Comparison of ENCODE assay signal across 8 cellular contexts in genomic region chr12:104285740-104286537, GRCh38. TPM values are rescaled to one million over a fixed set of nuclear protein-coding genes. Genes with fewer than 3 reads are reported as not detected.
DNase-seq lines count a peak whose midpoint lies in the region; ATAC-seq and TF ChIP-seq lines count a peak whose summit lies in the region.

No MANE protein-coding gene starts in this region.

- H3F3A ChIP-seq in PC-9 (ENCODE audit: insufficient read depth, low read depth), result peaks cover 94% of the 10 kb centered on the region

- H2BK12ac ChIP-seq in neuronal stem cell (ENCODE audit: low read length), result peak overlapping the region; percentile 65

- H3K9me3 ChIP-seq in PC-9 (ENCODE audit: insufficient read depth, low read depth), result no peaks in the 10 kb centered on the region
- H3K9me3 ChIP-seq in effector memory CD4-positive, alpha-beta T cell (ENCODE audit: control insufficient read depth, low read length), result no peaks in the 10 kb centered on the region
- no peaks in the 10 kb centered on the region for H3K9me3 ChIP-seq in neuronal stem cell (replicated peaks in 1 of 2; ENCODE audit: control insufficient read depth in 2 of 2, insufficient read depth in 1 of 2, low read depth in 1 of 2, low read length in 2 of 2)

- H3K4me1 Mint-ChIP-seq in activated CD4-positive, alpha-beta T cell treated with anti-CD3 and anti-CD28 coated beads for 36 hours, result peaks cover 14% of the 10 kb centered on the region

- no peak overlapping the region for H2AK5ac ChIP-seq in neuronal stem cell (ENCODE audit: low read depth, low read length)

- POLR2A ChIA-PET in activated CD4-positive, alpha-beta T cell treated with anti-CD3 and anti-CD28 coated beads for 36 hours (lab: Charles Lee), result interaction anchor here (0.6 to 3.3 kb wide), 6 partner anchors 16 to 947 kb away, joined by 3 to 12 read pairs (median 8); partner anchors contain the start of genes EID3 and NFYB
- POLR2A ChIA-PET in PC-9 (lab: Charles Lee; ENCODE audit: unreplicated experiment), result interaction anchor here (0.5 to 2.9 kb wide), 11 partner anchors 9 to 1966 kb away, joined by 3 to 94 read pairs (median 5); no protein-coding TSS in a partner anchor

- H3K4me3 ChIP-seq in PC-9 (peak overlapping the region; percentile 96; the same call in 1 of the 2 replicates), neuronal stem cell (ENCODE audit: low read length in 2 of 2) (peak overlapping the region in 1 of 2 donors; percentile 79)
- no peak overlapping the region for H3K4me3 ChIP-seq in effector memory CD4-positive, alpha-beta T cell (ENCODE audit: insufficient read depth, low read depth, low read length, poor library complexity, severe bottlenecking)

- DNase-seq in activated CD4-positive, alpha-beta T cell treated with anti-CD3 and anti-CD28 coated beads for 36 hours, result peak; percentile 34
- DNase-seq in activated CD4-positive, alpha-beta T cell treated with anti-CD3 and anti-CD28 coated beads for 4 hours, result no peak
- DNase-seq in PC-9, result peak in 1 of 2 experiments; percentile 99
- DNase-seq in effector memory CD4-positive, alpha-beta T cell, result no peak
- no peak for DNase-seq in neuronal stem cell (ENCODE audit: low spot score)
- DNase-seq in iPS-NIHi11 (ENCODE audit: low spot score), result no peak
- DNase-seq in activated gamma-delta T cell (lab: John Stamatoyannopoulos, UW), result no peak

- no peak overlapping the region for H4K8ac ChIP-seq in neuronal stem cell (ENCODE audit: low read depth, low read length)

- H2BK5ac ChIP-seq in neuronal stem cell (ENCODE audit: low read length), result no peak overlapping the region

- H3K4me1 ChIP-seq in PC-9 (replicated peaks; ENCODE audit: insufficient read depth) (peaks cover 52% of the 10 kb centered on the region), neuronal stem cell (ENCODE audit: control insufficient read depth in 2 of 2, insufficient read depth in 1 of 2, low read depth in 1 of 2, low read length in 2 of 2) (peaks cover 8 to 9% of the 10 kb centered on the region in 2 donors)
- H3K4me1 ChIP-seq in effector memory CD4-positive, alpha-beta T cell (ENCODE audit: control insufficient read depth, insufficient read depth, low read length, poor library complexity, severe bottlenecking), result peaks cover 13% of the 10 kb centered on the region

- H2AFZ ChIP-seq in PC-9 (no peak overlapping the region), neuronal stem cell (ENCODE audit: low read length) (peak overlapping the region; percentile 89)

- peaks cover 83% of the 10 kb centered on the region for H3K79me2 ChIP-seq in PC-9 (ENCODE audit: low read depth)

- peak; percentile 9 for ATAC-seq in activated CD4-positive, alpha-beta T cell treated with anti-CD3 and anti-CD28 coated beads for 36 hours
- ATAC-seq in HG03565 (IDR thresholded peaks at IDR 0.05; ENCODE audit: unreplicated experiment), result no peak

- peak overlapping the region; percentile 61 for H3K9ac ChIP-seq in neuronal stem cell (ENCODE audit: low read depth, low read length, poor library complexity)

- no peak for TF ChIP-seq CTCF in PC-9 (conservative IDR thresholded peaks at IDR 0.05)

- H3K23ac ChIP-seq in neuronal stem cell (ENCODE audit: low read depth, low read length, poor library complexity), result no peak overlapping the region

- peaks cover 5% of the 10 kb centered on the region for H3K27me3 Mint-ChIP-seq in activated CD4-positive, alpha-beta T cell treated with anti-CD3 and anti-CD28 coated beads for 36 hours

- WGBS in neuronal stem cell (ENCODE audit: extremely low coverage in 2 of 2, insufficient read length in 2 of 2, insufficient replicate concordance in 1 of 2), 2 donors, result no CpG with 5 or more reads among the region's 3 CpGs

- H2BK15ac ChIP-seq in neuronal stem cell (ENCODE audit: low read length), result peak overlapping the region; percentile 83

- no peaks in the 10 kb centered on the region for H3K27me3 ChIP-seq in PC-9 (ENCODE audit: insufficient read depth, low read depth)
- H3K27me3 ChIP-seq in effector memory CD4-positive, alpha-beta T cell (replicated peaks; ENCODE audit: control insufficient read depth, insufficient read depth, low read length, poor library complexity, severe bottlenecking), result no peaks in the 10 kb centered on the region
- H3K27me3 ChIP-seq in neuronal stem cell (ENCODE audit: control insufficient read depth in 3 of 3, insufficient read depth in 3 of 3, low read depth in 1 of 3, low read length in 3 of 3), result no peaks in the 10 kb centered on the region

- H3K14ac ChIP-seq in neuronal stem cell (ENCODE audit: low read length), result no peak overlapping the region

- peaks cover 35% of the 10 kb centered on the region for H3K36me3 ChIP-seq in PC-9 (ENCODE audit: low read depth)
- H3K36me3 ChIP-seq in effector memory CD4-positive, alpha-beta T cell (ENCODE audit: control insufficient read depth, insufficient read depth, low read length), result no peaks in the 10 kb centered on the region
- peaks cover 2 to 13% of the 10 kb centered on the region in 2 donors for H3K36me3 ChIP-seq in neuronal stem cell (replicated peaks in 1 of 2; ENCODE audit: control insufficient read depth in 2 of 2, insufficient read depth in 2 of 2, low read length in 2 of 2)

- H3K4me2 ChIP-seq in PC-9 (peak overlapping the region; percentile 97), neuronal stem cell (ENCODE audit: insufficient read depth, low read length, poor library complexity, severe bottlenecking) (peak overlapping the region; percentile 34)

- H2BK120ac ChIP-seq in neuronal stem cell (ENCODE audit: low read depth, low read length), result no peak overlapping the region

- no peaks in the 10 kb centered on the region for H3K9me3 Mint-ChIP-seq in activated CD4-positive, alpha-beta T cell treated with anti-CD3 and anti-CD28 coated beads for 36 hours (ENCODE audit: low read depth)

- H3K27ac ChIP-seq in PC-9 (peak overlapping the region; percentile 99), neuronal stem cell (replicated peaks; ENCODE audit: low read length) (peak overlapping the region; percentile 94)
- peak overlapping the region; percentile 67 for H3K27ac ChIP-seq in effector memory CD4-positive, alpha-beta T cell (ENCODE audit: insufficient read depth, low read length, poor library complexity, severe bottlenecking)

- peaks cover 36% of the 10 kb centered on the region for H4K20me1 ChIP-seq in PC-9 (ENCODE audit: insufficient read depth)

- CTCF ChIA-PET in activated CD4-positive, alpha-beta T cell treated with anti-CD3 and anti-CD28 coated beads for 36 hours (lab: Charles Lee), result interaction anchor here (0.7 to 5.3 kb wide), 7 partner anchors 13 to 1823 kb away, joined by 3 to 32 read pairs (median 5); partner anchors contain the start of genes EID3 and TXNRD1
- CTCF ChIA-PET in PC-9 (lab: Charles Lee), result interaction anchor here (1.2 kb wide), 1 partner anchor 10 kb away, joined by 5 read pairs; no protein-coding TSS in a partner anchor

- no peak overlapping the region for H3K4ac ChIP-seq in neuronal stem cell (ENCODE audit: low read length)

- intact Hi-C loops in activated CD4-positive, alpha-beta T cell treated with anti-CD3 and anti-CD28 coated beads for 36 hours (cut with DNase I, micrococcal nuclease), result loop anchor here (1.0 to 10.0 kb wide), 11 partner anchors 66 to 1046 kb away; partner anchors contain the start of genes HCFC2 (in 2 of the 2), C12orf75 (in 1 of the 2), NFYB (in 1 of the 2) and NT5DC3 (in 1 of the 2)
- intact Hi-C loops in PC-9 (cut with micrococcal nuclease; ENCODE audit: unreplicated experiment), result loop anchor here (1.0 to 5.0 kb wide), 3 partner anchors 9 to 164 kb away; no protein-coding TSS in a partner anchor

- no peaks in the 10 kb centered on the region for H3K9me2 ChIP-seq in PC-9 (ENCODE audit: insufficient read depth)

- H3K18ac ChIP-seq in neuronal stem cell (ENCODE audit: low read length), result peak overlapping the region; percentile 74

- H3K79me1 ChIP-seq in neuronal stem cell (ENCODE audit: low read depth, low read length), result peaks cover 2% of the 10 kb centered on the region

- peaks cover 22% of the 10 kb centered on the region for H3K36me3 Mint-ChIP-seq in activated CD4-positive, alpha-beta T cell treated with anti-CD3 and anti-CD28 coated beads for 36 hours (ENCODE audit: low read depth)

- peak overlapping the region; percentile 22 for H4K91ac ChIP-seq in neuronal stem cell (ENCODE audit: low read depth, low read length, poor library complexity)

- BruUV-seq in PC-9 (replicated peaks; lab: Mats Ljungman, UMichigan), result TSS peak; percentile 57

- H3K27ac Mint-ChIP-seq in activated CD4-positive, alpha-beta T cell treated with anti-CD3 and anti-CD28 coated beads for 36 hours, result peak overlapping the region; percentile 97

- peak overlapping the region; percentile 95 for H3K4me3 Mint-ChIP-seq in activated CD4-positive, alpha-beta T cell treated with anti-CD3 and anti-CD28 coated beads for 36 hours

RNA-seq across cellular contexts. Expression of gene EID3, which starts 17.6 kb away (rescaled TPM):
- 1 to 10 TPM; 3.9 to 4.6 TPM for total RNA-seq in activated CD4-positive, alpha-beta T cell treated with anti-CD3 and anti-CD28 coated beads for 36 hours
- total RNA-seq in PC-9 (2021), result 42.4 and 47.4 TPM in 2 replicates
- polyA plus RNA-seq in neuronal stem cell (2013, experiment 1 of 2), result 1.1 TPM
- polyA plus RNA-seq in neuronal stem cell (2013, experiment 2 of 2), result 1.2 TPM
